In genomic region chr1:160291248-160292220, GRCh38 we compare ENCODE assay signal across 8 cellular contexts. TPM values are rescaled to one million over a fixed set of nuclear protein-coding genes. Genes with fewer than 3 reads are reported as not detected.
DNase-seq lines count a peak whose midpoint lies in the region; ATAC-seq and TF ChIP-seq lines count a peak whose summit lies in the region.

No MANE protein-coding gene starts in this region.

- peak; percentile 55 for ATAC-seq in HG02623 (IDR thresholded peaks at IDR 0.05; ENCODE audit: unreplicated experiment)
- peak; percentile 93 for ATAC-seq in body of pancreas

- H3K9me3 ChIP-seq in body of pancreas (no peaks in the 10 kb centered on the region), iPS DF 6.9 (ENCODE audit: control insufficient read depth, insufficient read depth, low read length) (no peaks in the 10 kb centered on the region), spleen (no peaks in the 10 kb centered on the region)

- DNase-seq in Daoy (ENCODE audit: low read depth) (peak; percentile 60), NCI-H2107 (lab: John Stamatoyannopoulos, UW) (peak; percentile 27), UCSD-AML1 (lab: John Stamatoyannopoulos, UW; ENCODE audit: unreplicated experiment) (peak; percentile 20), body of pancreas (peak; percentile 76 to 81 (median 78)), iPS DF 6.9 (ENCODE audit: low read depth, low spot score) (peak; percentile 29), spleen (peak; percentile 80), posterior vena cava (ENCODE audit: low spot score) (no peak)

- intact Hi-C loops in body of pancreas (cut with DNase I) = loop anchor here (5.0 to 10.0 kb wide), 2 partner anchors 97 to 189 kb away; partner anchors contain the start of gene CASQ1
- intact Hi-C loops in spleen (cut with DNase I; ENCODE audit: low total_unique reads) = loop anchor here (5.0 kb wide), 1 partner anchor 99 kb away; the partner anchor contains the start of gene CASQ1
- intact Hi-C loops in posterior vena cava (cut with DNase I) = no loop called here

- H3K4me3 ChIP-seq in body of pancreas (no peak overlapping the region), iPS DF 6.9 (ENCODE audit: low read length) (no peak overlapping the region), spleen (no peak overlapping the region)

- 36 to 39% methylated on average over 11 of the region's 11 CpGs for WGBS in body of pancreas, 2 donors
- WGBS in iPS DF 6.9 (ENCODE audit: insufficient coverage, insufficient read length) = no CpG with 5 or more reads among the region's 11 CpGs
- WGBS in spleen, 5 donors = 35 to 61% (median 42%) methylated on average over 11 of the region's 11 CpGs

- H3K27me3 ChIP-seq in body of pancreas = no peaks in the 10 kb centered on the region
- no peaks in the 10 kb centered on the region for H3K27me3 ChIP-seq in iPS DF 6.9 (ENCODE audit: control insufficient read depth, insufficient read depth, low read length)
- H3K27me3 ChIP-seq in spleen (replicated peaks in 1 of 7) = no peaks in the 10 kb centered on the region

- no peak for TF ChIP-seq POLR2A in body of pancreas (IDR thresholded peaks at IDR 0.05)
- no peak for TF ChIP-seq POLR2A in spleen (IDR thresholded peaks at IDR 0.05)

- H3K36me3 ChIP-seq in body of pancreas (replicated peaks in 1 of 2; ENCODE audit: insufficient read depth in 1 of 2, low read depth in 2 of 2) (peaks cover 15 to 59% of the 10 kb centered on the region in 2 donors), iPS DF 6.9 (ENCODE audit: control insufficient read depth, insufficient read depth, low read length) (peaks cover 28% of the 10 kb centered on the region; the same call in 1 of the 2 replicates), spleen (peaks cover 26 to 89% (median 83%) of the 10 kb centered on the region in 6 donors)

- H3K4me1 ChIP-seq in body of pancreas (no peaks in the 10 kb centered on the region), iPS DF 6.9 (ENCODE audit: control insufficient read depth, insufficient read depth, low read length) (no peaks in the 10 kb centered on the region), spleen (peaks cover 0 to 7% (median 0%) of the 10 kb centered on the region in 6 donors)

- TF ChIP-seq CTCF in body of pancreas (IDR thresholded peaks at IDR 0.05) = peak; percentile 65 to 86 (median 80)
- TF ChIP-seq CTCF in spleen (IDR thresholded peaks at IDR 0.05 in 8 of 11, conservative IDR thresholded peaks at IDR 0.05 in 3 of 11) = peak; percentile 70 to 90 (median 81)

- H3K27ac ChIP-seq in body of pancreas (no peak overlapping the region), iPS DF 6.9 (ENCODE audit: low read length) (no peak overlapping the region), spleen (peak overlapping the region in 2 of 8 donors; percentile 0 to 31)

RNA-seq across cellular contexts. Expression of gene PEX19, which starts 6.6 kb away (rescaled TPM):
- total RNA-seq in Daoy (2014; rRNA removed; shearing (Covaris generic)) = 70.1 and 90.3 TPM in 2 replicates
- total RNA-seq in body of pancreas = 10 to 100 TPM; 15.6 to 18.5 TPM
- total RNA-seq in spleen = 10 to 100 TPM; 47.1 to 63.8 (median 51.9) TPM
- polyA plus RNA-seq in spleen = 10 to 100 TPM; 11.2 to 18.2 (median 15.0) TPM
- total RNA-seq in posterior vena cava = 10 to 100 TPM; 54.0 to 60.0 TPM

RNA-seq across cellular contexts. Expression of gene DCAF8, which starts 29.2 kb away (rescaled TPM):
- 32.1 and 58.1 TPM in 2 replicates for total RNA-seq in Daoy (2014; rRNA removed; shearing (Covaris generic))
- total RNA-seq in body of pancreas = 100 to 1,000 TPM; 123 to 190 TPM
- 100 to 1,000 TPM; 146 to 210 (median 157) TPM for total RNA-seq in spleen
- 10 to 100 TPM; 59.4 to 92.9 (median 83.4) TPM for polyA plus RNA-seq in spleen
- 10 to 100 TPM; 95.3 to 95.5 TPM for total RNA-seq in posterior vena cava

RNA-seq across cellular contexts. Expression of gene COPA, which starts 51.5 kb away (rescaled TPM):
- 137 and 168 TPM in 2 replicates for total RNA-seq in Daoy (2014; rRNA removed; shearing (Covaris generic))
- total RNA-seq in body of pancreas (10 to 100 TPM; 75.8 to 86.7 TPM), spleen (100 to 1,000 TPM; 112 to 181 (median 136) TPM), posterior vena cava (100 to 1,000 TPM; 165 to 172 TPM)
- polyA plus RNA-seq in spleen = 10 to 100 TPM; 41.3 to 51.3 (median 42.1) TPM

RNA-seq across cellular contexts. Expression of gene NCSTN, which starts 51.6 kb away (rescaled TPM):
- total RNA-seq in Daoy (2014; rRNA removed; shearing (Covaris generic)) = 35.0 and 52.0 TPM in 2 replicates
- 10 to 100 TPM; 30.7 to 39.2 TPM for total RNA-seq in body of pancreas
- 100 to 1,000 TPM in 2 of 7 donors, 10 to 100 TPM in 5; 72.4 to 109 (median 89.7) TPM for total RNA-seq in spleen
- 10 to 100 TPM; 36.2 to 41.8 (median 39.8) TPM for polyA plus RNA-seq in spleen
- total RNA-seq in posterior vena cava = 10 to 100 TPM; 57.3 to 78.9 TPM

Comparison
In these comparisons a context has a peak if more than half of its experiments do, and no peak if none do; other contexts are left out.
1. intact Hi-C loops: an anchor here in body of pancreas (5.0 to 10.0 kb wide) and spleen (5.0 kb wide); none called in posterior vena cava.